Comparison of ENCODE assay signal across 18 cellular contexts in the genomic region with DNA sequence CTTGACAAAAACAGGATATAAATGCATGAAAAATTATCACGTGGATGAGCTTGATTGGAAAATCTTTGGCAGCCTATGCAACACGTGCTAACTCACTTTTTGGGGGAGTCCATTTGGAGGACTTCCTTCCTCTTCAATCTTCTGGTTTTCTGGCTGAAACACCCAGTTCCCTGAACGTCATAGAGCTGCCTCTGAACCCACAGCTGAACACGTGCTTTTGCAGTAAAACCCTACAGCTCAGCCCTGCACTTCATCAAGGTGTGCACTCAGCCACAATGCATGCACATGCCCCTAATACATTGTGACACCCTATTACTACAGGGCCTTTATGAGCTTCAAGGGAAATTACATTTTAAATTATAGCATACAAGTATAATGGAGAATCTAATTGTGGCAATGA.
"Had no signal": no experiment of that assay in that cellular context is flagged by ENCODE, and none has a peak within 500 bp of the region (broad histone marks: within the 10 kb centered on the region; RNA-seq: fewer than 3 reads in every experiment).

No MANE protein-coding gene starts in this region.

- H3K36me3 ChIP-seq: heart left ventricle, neutrophil, spleen, tibial artery, upper lobe of left lung, vagina had no signal

- ATAC-seq: esophagus mucosa; heart left ventricle; left colon; naive thymus-derived CD4-positive, alpha-beta T cell; sciatic nerve; stimulated activated memory B cell treated with anti-CD40 and anti-IgM and Interleukin-4, amounts not matched to agents 10 μg/mL and 1 μg/mL and 100 μg/mL, for 72 hours had no signal

- H3K27me3 ChIP-seq: heart left ventricle, neutrophil, spleen, tibial artery, upper lobe of left lung, vagina had no signal

- DNase-seq: dorsolateral prefrontal cortex; effector CD8-positive, alpha-beta T cell; heart left ventricle; hippocampal formation; left colon; mesendoderm; naive thymus-derived CD4-positive, alpha-beta T cell; spleen; stimulated activated CD4-positive, alpha-beta T cell treated with anti-CD3 and anti-CD28 coated beads, Interleukin-15, amount 100 ng/mL, for 24 hours; stimulated activated CD4-positive, alpha-beta T cell treated with anti-CD3 and anti-CD28 coated beads, Interleukin-1b, Interleukin-23, amount 100 ng/mL, for 48 hours; stimulated activated CD4-positive, alpha-beta T cell treated with anti-CD3 and anti-CD28 coated beads, Interleukin-4, amount 100 ng/mL, for 24 hours; tibial artery; upper lobe of left lung had no signal

- H3K9me3 ChIP-seq: neutrophil, tibial artery, upper lobe of left lung, vagina had no signal

- H3K4me1 ChIP-seq: heart left ventricle, spleen, tibial artery, upper lobe of left lung, vagina had no signal

- H3K4me3 ChIP-seq: dorsolateral prefrontal cortex, heart left ventricle, spleen, tibial artery, upper lobe of left lung, vagina had no signal

- H3K27ac ChIP-seq: dorsolateral prefrontal cortex, heart left ventricle, neutrophil, spleen, tibial artery, upper lobe of left lung, vagina had no signal
